Comparison of ENCODE assay signal across 20 cellular contexts in the genomic region with DNA sequence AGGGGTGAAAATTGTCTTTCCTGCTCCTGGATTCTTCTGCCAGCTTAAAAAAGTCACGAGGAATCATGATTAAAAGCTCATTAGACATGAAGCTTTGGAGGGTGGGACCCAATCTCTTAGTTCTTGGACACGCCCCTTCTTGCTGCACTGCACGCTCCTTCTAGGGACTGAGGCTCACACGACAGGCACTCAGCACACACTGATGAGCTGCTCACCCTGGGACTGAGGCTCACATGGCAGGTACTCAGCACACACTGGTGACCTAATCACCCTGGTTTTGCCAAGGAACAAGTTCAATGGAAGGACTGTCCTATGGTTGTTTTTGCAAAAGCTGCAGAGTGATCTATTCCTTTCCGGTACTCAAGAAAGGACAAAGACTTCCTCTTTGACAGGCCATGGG.
"Had no signal": no experiment of that assay in that cellular context is flagged by ENCODE, and none has a peak within 500 bp of the region (broad histone marks: within the 10 kb centered on the region; RNA-seq: fewer than 3 reads in every experiment).

No MANE protein-coding gene starts in this region.

- H3K9me3 ChIP-seq: SJSA1, SK-N-SH had no signal

- H3K9ac ChIP-seq: KMS-11, SK-N-SH had no signal

- H3K4me2 ChIP-seq: KMS-11, SK-N-SH had no signal

- H3K27me3 ChIP-seq: SJSA1 had no signal

- H3K4me3 ChIP-seq: K562, SJSA1 had no signal

- H3K4me1 ChIP-seq: SJSA1 had no signal

- H3K36me3 ChIP-seq: SJSA1 had no signal

- ATAC-seq: K562 had no signal

- H3K27ac ChIP-seq: HL-60, KMS-11, SJSA1 had no signal

- DNase-seq: Kasumi-1, MM.1S, NCI-H1092 treated with DMSO at 0.1 percent for 48 hours, NCI-H1436, NCI-H187, NCI-H2029 treated with DMSO at 0.1 percent for 48 hours, NCI-H2171, NCI-H226, NCI-H446, NCI-H510A, NCI-H524 treated with DMSO at 0.1 percent for 48 hours, Right ventricle myocardium superior, RPMI8226, SIG-M5, SK-N-SH, SW 1271 had no signal
